Comparison of ENCODE assay signal across 8 cellular contexts in the genomic region with DNA sequence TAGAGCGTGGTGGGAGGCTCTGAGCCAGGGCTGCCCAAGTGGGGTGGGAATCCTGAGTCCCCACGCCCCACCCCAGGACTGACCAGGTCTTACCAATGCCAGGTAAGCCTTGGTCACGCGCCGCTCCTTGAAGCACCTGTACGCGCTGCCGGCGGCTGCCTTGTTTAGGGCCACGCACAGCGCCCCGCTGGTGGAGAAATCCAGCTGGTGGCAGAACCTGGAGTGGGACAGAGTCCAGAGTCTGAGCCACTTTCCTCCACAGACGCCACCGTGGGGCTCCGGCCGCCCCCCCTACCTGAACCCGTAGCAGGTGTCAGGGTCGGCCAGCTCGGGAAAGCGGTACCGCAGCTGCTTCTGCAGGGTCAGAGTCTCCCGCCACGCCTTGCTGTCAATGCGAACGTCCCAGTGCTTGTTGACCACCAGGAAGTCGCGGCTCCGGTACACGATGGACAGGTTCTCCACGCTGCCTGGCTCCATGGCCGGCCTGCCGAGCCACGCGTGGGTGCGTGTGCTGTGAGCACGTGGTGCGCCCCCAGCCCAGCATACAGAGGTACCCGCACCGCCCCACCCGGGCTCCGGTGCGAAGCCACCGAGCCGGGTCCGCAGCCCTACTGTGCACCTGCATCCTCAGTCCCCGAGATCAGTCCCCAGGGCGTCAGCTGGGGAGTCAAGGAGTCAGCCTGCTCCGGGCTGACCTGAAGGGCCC. TPM values are rescaled to one million over a fixed set of nuclear protein-coding genes. Genes with fewer than 3 reads are reported as not detected.
DNase-seq lines count a peak whose midpoint lies in the region; TF ChIP-seq lines count a peak whose summit lies in the region.

No MANE protein-coding gene starts in this region.

- no peaks in the 10 kb centered on the region for H3K9me3 ChIP-seq in A673 (ENCODE audit: low read depth, low read length, poor library complexity, severe bottlenecking)

- POLR2A ChIA-PET in A673 (lab: Charles Lee; ENCODE audit: low non-redundant PET), result no interaction called here

- intact Hi-C loops in A673 (cut with micrococcal nuclease; ENCODE audit: unreplicated experiment), result loop anchor here (5.0 kb wide), 1 partner anchor 75 kb away; no protein-coding TSS in a partner anchor

- H3K4me3 ChIP-seq in A673 (ENCODE audit: low read depth, low read length, poor library complexity, severe bottlenecking), result peak overlapping the region; percentile 72
- peak overlapping the region; percentile 84 for H3K4me3 ChIP-seq in astrocyte of the spinal cord (ENCODE audit: low read depth, low read length)

- peaks cover 10% of the 10 kb centered on the region for H3K27me3 ChIP-seq in A673 (replicated peaks; ENCODE audit: insufficient read depth, low read depth, low read length, poor library complexity)

- TF ChIP-seq CTCF in A673 (conservative IDR thresholded peaks at IDR 0.05; ENCODE audit: low read depth, low read length) (no peak), HFFc6 (IDR thresholded peaks at IDR 0.05) (no peak), astrocyte of the spinal cord (IDR thresholded peaks at IDR 0.05; ENCODE audit: low read depth, low read length) (no peak), mesothelial cell of epicardium (IDR thresholded peaks at IDR 0.05; ENCODE audit: unreplicated experiment) (no peak), GM20000 (IDR thresholded peaks at IDR 0.05; ENCODE audit: extremely low read depth, missing control alignments) (no peak), GM10266 (IDR thresholded peaks at IDR 0.05; ENCODE audit: control insufficient read depth, insufficient read depth, low read depth, missing control alignments) (no peak)

- H3K27me3 Mint-ChIP-seq in HFFc6 (ENCODE audit: insufficient read depth), result no peaks in the 10 kb centered on the region
- H3K27me3 Mint-ChIP-seq in mesothelial cell of epicardium (ENCODE audit: low read depth), result no peaks in the 10 kb centered on the region

- in situ Hi-C loops in astrocyte of the spinal cord (cut with HindIII; ENCODE audit: low sequenced_read_pairs), result no loop called here

- CTCF ChIA-PET in A673 (lab: Charles Lee), result interaction anchor here (1.4 kb wide), 1 partner anchor 68 kb away, joined by 5 read pairs; no protein-coding TSS in a partner anchor

- H3K4me3 Mint-ChIP-seq in HFFc6 (peak overlapping the region; percentile 91), mesothelial cell of epicardium (peak overlapping the region; percentile 82)

- no peaks in the 10 kb centered on the region for H3K4me1 Mint-ChIP-seq in HFFc6 (ENCODE audit: low read depth)
- H3K4me1 Mint-ChIP-seq in mesothelial cell of epicardium, result peaks cover 2% of the 10 kb centered on the region

- H3K36me3 Mint-ChIP-seq in HFFc6 (ENCODE audit: low read depth), result peaks cover 10% of the 10 kb centered on the region; the same call in 1 of the 2 replicates
- peaks cover 10% of the 10 kb centered on the region for H3K36me3 Mint-ChIP-seq in mesothelial cell of epicardium

- peaks cover 34% of the 10 kb centered on the region for H3K36me3 ChIP-seq in A673 (ENCODE audit: insufficient read depth, low read length, poor library complexity, severe bottlenecking)

- H3K27ac Mint-ChIP-seq in HFFc6, result peak overlapping the region; percentile 55; the same call in 1 of the 2 replicates
- peak overlapping the region; percentile 75 for H3K27ac Mint-ChIP-seq in mesothelial cell of epicardium

- DNase-seq in A673 (ENCODE audit: low spot score) (no peak), HFFc6 (no peak), astrocyte of the spinal cord (ENCODE audit: low read depth, low spot score) (no peak), mesothelial cell of epicardium (ENCODE audit: low spot score in 2 of 2, unreplicated experiment in 2 of 2) (no peak), SW480 (ENCODE audit: low spot score) (no peak), GM20000 (ENCODE audit: low spot score) (no peak), GM10266 (ENCODE audit: extremely low spot score) (no peak), NCI-H1930 (lab: John Stamatoyannopoulos, UW) (no peak)

- BruUV-seq in A673 (replicated peaks; lab: Mats Ljungman, UMichigan), result no TSS peak

- H3K4me1 ChIP-seq in A673 (ENCODE audit: insufficient read depth, low read length, poor library complexity, severe bottlenecking), result peaks cover 8% of the 10 kb centered on the region

- peak overlapping the region; percentile 70 for H3K27ac ChIP-seq in A673 (ENCODE audit: low read depth, low read length, poor library complexity, severe bottlenecking)

- H3K9me3 Mint-ChIP-seq in HFFc6, result no peaks in the 10 kb centered on the region
- H3K9me3 Mint-ChIP-seq in mesothelial cell of epicardium, result no peaks in the 10 kb centered on the region

RNA-seq across cellular contexts. Expression of a gene that starts 0.8 kb away (rescaled TPM):
- total RNA-seq in A673 (2021) (36.1 and 41.1 TPM in 2 replicates), mesothelial cell of epicardium (21.5 to 23.0 TPM (median 21.9 TPM) in 3 replicates)
- total RNA-seq in HFFc6 (2021; fragmentation: NEBNext Ultra II Directional; extraction: Animal tissue kit (Norgen Biotek cat#: 25700)), result 10 to 100 TPM; 23.8 to 32.8 (median 25.8) TPM

RNA-seq across cellular contexts. Expression of a gene that starts 1.0 kb away (rescaled TPM):
- total RNA-seq in A673 (2021) (124 and 125 TPM in 2 replicates), mesothelial cell of epicardium (85.6 to 89.2 TPM (median 87.5 TPM) in 3 replicates)
- total RNA-seq in HFFc6 (2021; fragmentation: NEBNext Ultra II Directional; extraction: Animal tissue kit (Norgen Biotek cat#: 25700)), result 10 to 100 TPM; 15.2 to 31.7 (median 26.0) TPM

RNA-seq across cellular contexts. Expression of a gene that starts 13.1 kb away (rescaled TPM):
- not detected in 2 replicates for total RNA-seq in A673 (2021)
- total RNA-seq in HFFc6 (2021; fragmentation: NEBNext Ultra II Directional; extraction: Animal tissue kit (Norgen Biotek cat#: 25700)), result not detected
- not detected in 3 replicates for total RNA-seq in mesothelial cell of epicardium

RNA-seq across cellular contexts. Expression of a gene that starts 26.9 kb away (rescaled TPM):
- not detected in 2 replicates for total RNA-seq in A673 (2021)
- under 1 TPM; 0.17 to 0.61 (median 0.36) TPM for total RNA-seq in HFFc6 (2021; fragmentation: NEBNext Ultra II Directional; extraction: Animal tissue kit (Norgen Biotek cat#: 25700))
- 5.0 to 5.8 TPM (median 5.7 TPM) in 3 replicates for total RNA-seq in mesothelial cell of epicardium

RNA-seq across cellular contexts. Expression of a gene that starts 46.6 kb away (rescaled TPM):
- 48.4 and 50.0 TPM in 2 replicates for total RNA-seq in A673 (2021)
- 10 to 100 TPM; 16.9 to 20.5 (median 18.0) TPM for total RNA-seq in HFFc6 (2021; fragmentation: NEBNext Ultra II Directional; extraction: Animal tissue kit (Norgen Biotek cat#: 25700))
- 39.9 to 46.0 TPM (median 45.1 TPM) in 3 replicates for total RNA-seq in mesothelial cell of epicardium
